20 cellular contexts compared by ENCODE assay signal in genomic region chr1:38068980-38069340, GRCh38. TPM values are rescaled to one million over a fixed set of nuclear protein-coding genes. Genes with fewer than 3 reads are reported as not detected.
A peak's percentile ranks its signal among the peaks of the same experiment; 100 is the strongest.
DNase-seq lines count a peak whose midpoint lies in the region; ATAC-seq and TF ChIP-seq lines count a peak whose summit lies in the region.
"Had no signal": no experiment of that assay in that cellular context is flagged by ENCODE, and none has a peak within 500 bp of the region (broad histone marks: within the 10 kb centered on the region; RNA-seq: fewer than 3 reads in every experiment).

No MANE protein-coding gene starts in this region.

- peaks cover 69% of the 10 kb centered on the region for H3K27me3 Mint-ChIP-seq in T-helper 17 cell

- TF ChIP-seq CTCF in A673 (conservative IDR thresholded peaks at IDR 0.05; ENCODE audit: low read depth, low read length), result no peak

- peak overlapping the region in 7 of 11 experiments; percentile 56 to 86 (median 74); a peak in 13 of 22 replicates for H3K4me2 ChIP-seq in BLaER1 treated with 17β-estradiol and CSF1 and Interleukin-3, amounts not matched to agents 10 nM and 100 nM
- H3K4me2 ChIP-seq: A549, GM23338 had no signal

- no peak overlapping the region for H3K9ac ChIP-seq in BLaER1 treated with 17β-estradiol and CSF1 and Interleukin-3, amounts not matched to agents 10 nM and 100 nM

- H3K36me3 ChIP-seq in A673 (ENCODE audit: insufficient read depth, low read length, poor library complexity, severe bottlenecking), result no peaks in the 10 kb centered on the region
- H3K36me3 ChIP-seq in BLaER1 treated with 17β-estradiol and CSF1 and Interleukin-3, amounts not matched to agents 10 nM and 100 nM, result no peaks in the 10 kb centered on the region

- no peaks in the 10 kb centered on the region for H3K9me3 ChIP-seq in A673 (ENCODE audit: low read depth, low read length, poor library complexity, severe bottlenecking)
- no peaks in the 10 kb centered on the region for H3K9me3 ChIP-seq in BLaER1 treated with 17β-estradiol and CSF1 and Interleukin-3, amounts not matched to agents 10 nM and 100 nM (replicated peaks in 1 of 11)
- no peaks in the 10 kb centered on the region for H3K9me3 ChIP-seq in T-helper 17 cell (ENCODE audit: control insufficient read depth, low read length, poor library complexity, severe bottlenecking)
- H3K9me3 ChIP-seq: A549 had no signal

- H3K4me3 Mint-ChIP-seq in T-helper 17 cell, result peak overlapping the region; percentile 49
- H3K4me3 Mint-ChIP-seq: CD14-positive monocyte; CD4-positive, alpha-beta T cell; CD8-positive, alpha-beta memory T cell; GM23338; H9 had no signal

- CTCF ChIA-PET in A673 (lab: Charles Lee), result no interaction called here

- no peaks in the 10 kb centered on the region for H3K27me3 ChIP-seq in A673 (replicated peaks; ENCODE audit: insufficient read depth, low read depth, low read length, poor library complexity)
- H3K27me3 ChIP-seq in BLaER1 treated with 17β-estradiol and CSF1 and Interleukin-3, amounts not matched to agents 10 nM and 100 nM, result no peaks in the 10 kb centered on the region

- H3K4me1 ChIP-seq in A673 (ENCODE audit: insufficient read depth, low read length, poor library complexity, severe bottlenecking), result peaks cover 100% of the 10 kb centered on the region
- H3K4me1 ChIP-seq in BLaER1 treated with 17β-estradiol and CSF1 and Interleukin-3, amounts not matched to agents 10 nM and 100 nM, result peaks cover 12 to 19% (median 15%) of the 10 kb centered on the region in 10 experiments
- H3K4me1 ChIP-seq: A549 had no signal

- H3K4me3 ChIP-seq in A673 (ENCODE audit: low read depth, low read length, poor library complexity, severe bottlenecking), result no peak overlapping the region
- no peak overlapping the region for H3K4me3 ChIP-seq in BLaER1 treated with 17β-estradiol and CSF1 and Interleukin-3, amounts not matched to agents 10 nM and 100 nM
- H3K4me3 ChIP-seq: A549, GM12878, GM23338 had no signal

- H3K36me3 Mint-ChIP-seq in T-helper 17 cell (ENCODE audit: low read depth), result peaks cover 9% of the 10 kb centered on the region
- H3K36me3 Mint-ChIP-seq: CD14-positive monocyte had no signal

- no peak overlapping the region for H3K27ac Mint-ChIP-seq in T-helper 17 cell
- H3K27ac Mint-ChIP-seq: CD14-positive monocyte; CD4-positive, alpha-beta T cell; CD8-positive, alpha-beta memory T cell; GM23338; H9 had no signal

- intact Hi-C loops in A673 (cut with micrococcal nuclease; ENCODE audit: unreplicated experiment), result no loop called here

- DNase-seq in A673 (ENCODE audit: low spot score), result no peak
- no peak for DNase-seq in T-helper 17 cell
- DNase-seq in NCI-H226, result no peak
- DNase-seq in activated CD4-positive, alpha-beta T cell treated with anti-CD3 and anti-CD28 coated beads for 48 hours, result no peak
- DNase-seq in SHP77 treated with DMSO at 0.1 percent for 48 hours (lab: John Stamatoyannopoulos, UW), result no peak
- DNase-seq: 8988T; CD4-positive, alpha-beta T cell; CD8-positive, alpha-beta memory T cell; DMS 273 treated with DMSO at 0.1 percent for 48 hours; DMS79; EL; GDM1; H9 had no signal

- POLR2A ChIA-PET in A673 (lab: Charles Lee; ENCODE audit: low non-redundant PET), result no interaction called here

- H4K20me1 ChIP-seq in BLaER1 treated with 17β-estradiol and CSF1 and Interleukin-3, amounts not matched to agents 10 nM and 100 nM, result no peaks in the 10 kb centered on the region

- peak overlapping the region; percentile 96 for H3K27ac ChIP-seq in A673 (ENCODE audit: low read depth, low read length, poor library complexity, severe bottlenecking)
- H3K27ac ChIP-seq in BLaER1 treated with 17β-estradiol and CSF1 and Interleukin-3, amounts not matched to agents 10 nM and 100 nM, result no peak overlapping the region
- H3K27ac ChIP-seq: A549 had no signal

- H3K4me1 Mint-ChIP-seq in T-helper 17 cell, result peaks cover 10% of the 10 kb centered on the region
- H3K4me1 Mint-ChIP-seq: CD14-positive monocyte; CD8-positive, alpha-beta memory T cell had no signal

- no TSS peak for BruUV-seq in A673 (replicated peaks; lab: Mats Ljungman, UMichigan)

- no peak for ATAC-seq in T-helper 17 cell
- ATAC-seq: A549, GM12878, GM23338, HCT116 had no signal

RNA-seq across cellular contexts. Expression of gene POU3F1, which starts 22.4 kb away (rescaled TPM):
- total RNA-seq in A673 (2021) (83.3 and 92.9 TPM in 2 replicates), T-helper 17 cell (under 1 TPM in 1 of 2 donors, not detected in 1; 0.17 TPM)
- total RNA-seq: H4 had no signal

RNA-seq across cellular contexts. Expression of gene UTP11, which starts 56.4 kb away (rescaled TPM):
- total RNA-seq in A673 (2021), result 109 and 113 TPM in 2 replicates
- total RNA-seq in T-helper 17 cell, result 10 to 100 TPM in 1 of 2 donors, 1 to 10 TPM in 1; 8.7 to 12.3 TPM

Comparison
In these comparisons a context has a peak if more than half of its experiments do, and no peak if none do; other contexts are left out.
1. RNA of gene POU3F1, which starts 22.4 kb away (total RNA-seq): 83.3 to 92.9 TPM in A673; 0.17 TPM in T-helper 17 cell; every median in the first group is over 10 times any median in the second.